ENCODE assay signal across 9 cellular contexts in the genomic region with DNA sequence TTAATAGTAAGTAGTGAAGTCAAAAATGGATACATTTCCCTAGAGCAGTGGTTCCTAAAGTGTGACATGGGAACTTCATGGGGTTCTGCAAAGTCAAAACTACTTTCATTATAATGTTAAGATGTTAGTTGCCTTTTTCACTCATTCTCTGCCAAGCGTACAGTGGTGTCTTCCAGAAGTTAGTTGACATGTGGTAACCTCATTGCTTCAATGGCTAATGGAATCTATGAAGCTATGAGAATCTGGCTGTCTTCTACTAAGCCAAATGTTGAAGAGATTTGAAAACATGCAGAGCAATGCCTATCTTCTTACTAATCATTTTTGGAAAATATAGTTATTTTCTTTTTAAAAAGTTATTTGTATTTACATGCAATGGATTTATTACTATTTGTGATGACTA.
"Had no signal": no experiment of that assay in that cellular context is flagged by ENCODE, and none has a peak within 500 bp of the region (broad histone marks: within the 10 kb centered on the region; RNA-seq: fewer than 3 reads in every experiment).

No MANE protein-coding gene starts in this region.

- H3K9me3 Mint-ChIP-seq: GM23338, H9, HFFc6 had no signal

- ATAC-seq: GM23338, HCT116 had no signal

- H3K4me3 Mint-ChIP-seq: GM23338, H9, HFFc6 had no signal

- H3K4me2 ChIP-seq: GM23338 had no signal

- H3K27ac ChIP-seq: GM23248 had no signal

- H3K36me3 ChIP-seq: HAP-1 had no signal

- H3K4me3 ChIP-seq: GM23248, GM23338, HAP-1 had no signal

- H3K9me3 ChIP-seq: HAP-1 had no signal

- H2AFZ ChIP-seq: GM23248, GM23338 had no signal

- DNase-seq: GM23248, GOT3, H7, H9, HCEC 1CT, HFFc6 had no signal

- H3K27ac Mint-ChIP-seq: GM23338, H9, HFFc6 had no signal

- H3K9ac ChIP-seq: GM23248 had no signal
